13 cellular contexts compared by ENCODE assay signal in the genomic region with DNA sequence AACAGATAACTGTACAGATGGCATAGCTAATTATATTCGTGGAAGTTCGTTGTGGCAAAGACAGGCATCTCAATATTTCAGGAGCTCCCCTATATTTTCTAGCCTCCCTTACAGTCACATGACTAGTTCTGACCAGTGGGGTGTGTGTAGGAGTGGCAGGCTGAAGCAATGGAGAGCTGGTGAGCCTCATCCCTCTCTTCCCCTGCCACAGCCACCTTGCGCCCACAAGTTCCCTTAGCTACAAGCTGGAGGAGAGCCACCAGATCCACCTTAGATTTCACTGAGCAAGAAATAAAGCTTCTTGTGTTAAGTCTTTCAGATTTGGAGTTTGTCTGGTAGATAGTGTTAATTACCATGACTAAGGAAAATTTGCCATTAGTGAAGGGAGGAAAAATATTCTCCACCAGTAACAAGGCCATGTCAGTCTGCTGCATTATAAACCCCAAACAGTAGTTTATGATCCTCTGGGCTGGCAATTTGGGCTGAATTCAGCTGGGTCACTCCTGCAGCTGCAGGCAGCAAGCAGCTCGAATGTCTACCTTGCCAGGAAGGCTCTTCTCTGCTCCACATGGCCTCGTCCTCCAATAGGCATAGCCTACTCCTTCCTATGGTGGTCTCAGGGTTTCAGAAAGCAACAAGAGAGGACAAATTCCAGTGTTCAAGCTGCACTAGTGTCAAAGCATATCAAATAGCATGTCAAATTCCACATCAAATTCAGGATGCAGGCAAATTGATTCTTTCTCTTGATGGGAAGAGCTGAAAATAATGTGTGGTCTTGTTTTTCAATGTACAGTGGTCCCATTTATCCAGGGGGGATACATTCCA. TPM values are rescaled to one million over a fixed set of nuclear protein-coding genes. Genes with fewer than 3 reads are reported as not detected.
DNase-seq lines count a peak whose midpoint lies in the region; ATAC-seq, FAIRE-seq and TF ChIP-seq lines count a peak whose summit lies in the region.
"Had no signal": no experiment of that assay in that cellular context is flagged by ENCODE, and none has a peak within 500 bp of the region (broad histone marks: within the 10 kb centered on the region; RNA-seq: fewer than 3 reads in every experiment).

No MANE protein-coding gene starts in this region.

- no peak for FAIRE-seq in H1 (lab: Jason Lieb, UNC)

- TF ChIP-seq RAD21 in H1 (IDR thresholded peaks at IDR 0.05 in 1 of 2, conservative IDR thresholded peaks at IDR 0.05 in 1 of 2; ENCODE audit: low read depth in 2 of 2, low read length in 2 of 2), result no peak

- H3K14ac ChIP-seq in H1 (ENCODE audit: insufficient read length), result no peak overlapping the region

- H4K91ac ChIP-seq in H1 (replicated peaks; ENCODE audit: insufficient read length, low read length), result peak overlapping the region; percentile 45

- peaks cover 11% of the 10 kb centered on the region; the same call in 1 of the 2 replicates for H3K9me3 ChIP-seq in OCI-LY7 (ENCODE audit: low read length)
- H3K9me3 ChIP-seq in H1 (ENCODE audit: insufficient read depth in 2 of 2, low read depth in 1 of 2, low read length in 1 of 2), result peaks cover 0 to 5% of the 10 kb centered on the region in 2 experiments; a peak in 3 of 4 replicates
- H3K9me3 ChIP-seq: BE2C had no signal

- H3K9me3 Mint-ChIP-seq in activated CD8-positive, alpha-beta memory T cell treated with anti-CD3 and anti-CD28 coated beads, Interleukin-2, amount 10 ng/mL, durations not matched to agents 7 days and 5 days (ENCODE audit: low read depth), result no peaks in the 10 kb centered on the region

- H2BK120ac ChIP-seq in H1 (replicated peaks; ENCODE audit: low read depth, low read length), result no peak overlapping the region

- peak overlapping the region; percentile 87 for H3K27ac ChIP-seq in OCI-LY7 (ENCODE audit: low read depth, low read length, poor library complexity, severe bottlenecking)
- H3K27ac ChIP-seq in H1 (ENCODE audit: low read depth, low read length), result no peak overlapping the region
- peak overlapping the region; percentile 28 for H3K27ac ChIP-seq in temporal lobe (ENCODE audit: low read depth, low read length)
- H3K27ac ChIP-seq: HL-60 had no signal

- no peaks in the 10 kb centered on the region for H3K27me3 Mint-ChIP-seq in activated CD8-positive, alpha-beta memory T cell treated with anti-CD3 and anti-CD28 coated beads, Interleukin-2, amount 10 ng/mL, durations not matched to agents 7 days and 5 days
- H3K27me3 Mint-ChIP-seq: activated CD4-positive, alpha-beta T cell treated with anti-CD3 and anti-CD28 coated beads, Interleukin-2, amount 10 ng/mL, durations not matched to agents 7 days and 5 days; activated naive CD8-positive, alpha-beta T cell had no signal

- H4K20me1 ChIP-seq in OCI-LY7 (ENCODE audit: insufficient read depth, low read length), result no peaks in the 10 kb centered on the region
- no peaks in the 10 kb centered on the region for H4K20me1 ChIP-seq in H1 (replicated peaks in 1 of 2; ENCODE audit: control insufficient read depth in 1 of 2, insufficient read depth in 2 of 2, low read length in 2 of 2)

- H3K36me3 Mint-ChIP-seq in activated CD8-positive, alpha-beta memory T cell treated with anti-CD3 and anti-CD28 coated beads, Interleukin-2, amount 10 ng/mL, durations not matched to agents 7 days and 5 days, result peaks cover 14% of the 10 kb centered on the region

- H3K79me2 ChIP-seq in OCI-LY7 (ENCODE audit: insufficient read depth, low read depth, low read length), result no peaks in the 10 kb centered on the region
- H3K79me2 ChIP-seq in H1 (ENCODE audit: control insufficient read depth in 1 of 2, insufficient read depth in 2 of 2, low read length in 2 of 2), result no peaks in the 10 kb centered on the region

- H2BK20ac ChIP-seq in H1 (ENCODE audit: low read length), result peak overlapping the region; percentile 36; the same call in 1 of the 2 replicates

- no peak for TF ChIP-seq EP300 in H1 (IDR thresholded peaks at IDR 0.05; ENCODE audit: borderline replicate concordance in 1 of 2, low read depth in 2 of 2, low read length in 2 of 2)

- no peak for TF ChIP-seq CTCF in OCI-LY7 (conservative IDR thresholded peaks at IDR 0.05; ENCODE audit: low read length)
- no peak for TF ChIP-seq CTCF in H1 (IDR thresholded peaks at IDR 0.05; ENCODE audit: control extremely low read depth in 1 of 3, insufficient read depth in 1 of 3, low read depth in 1 of 3, low read length in 3 of 3)

- no peak overlapping the region for H3K56ac ChIP-seq in H1 (replicated peaks; ENCODE audit: insufficient read length, low read depth, low read length)

- no peak overlapping the region for H4K8ac ChIP-seq in H1 (ENCODE audit: extremely low read depth, insufficient read depth, low read length)

- H3K23me2 ChIP-seq in H1 (ENCODE audit: low read depth, low read length), result no peaks in the 10 kb centered on the region

- H3K9me2 ChIP-seq in OCI-LY7 (ENCODE audit: insufficient read depth, low read length), result no peaks in the 10 kb centered on the region

- H4K5ac ChIP-seq in H1 (ENCODE audit: insufficient read length, low read depth, low read length), result peak overlapping the region; percentile 75

- TF ChIP-seq POLR2A in H1 (IDR thresholded peaks at IDR 0.05; ENCODE audit: control extremely low read depth in 1 of 2, low read depth in 2 of 2, low read length in 2 of 2), result no peak

- H3K4me1 ChIP-seq in OCI-LY7 (ENCODE audit: insufficient read depth, low read length, poor library complexity, severe bottlenecking) (peaks cover 40% of the 10 kb centered on the region), H1 (replicated peaks in 1 of 4; ENCODE audit: control insufficient read depth in 3 of 4, insufficient read depth in 4 of 4, low read length in 3 of 4) (peaks cover 3 to 7% (median 4%) of the 10 kb centered on the region in 4 experiments; a peak in 4 of 7 replicates)
- H3K4me1 ChIP-seq: BE2C had no signal

- no TSS peak for BruUV-seq in OCI-LY7 (replicated peaks; lab: Mats Ljungman, UMichigan)

- H3K79me1 ChIP-seq in H1 (ENCODE audit: low read depth, low read length), result no peaks in the 10 kb centered on the region

- H3K4me2 ChIP-seq in OCI-LY7 (ENCODE audit: low read length), result peak overlapping the region; percentile 28
- 0 out of 4 replicates have a peak overlapping the region, but pooled peaks of 1 of the 2 experiments have one; percentile 24 for H3K4me2 ChIP-seq in H1 (ENCODE audit: insufficient read depth in 1 of 2, low read depth in 2 of 2, low read length in 2 of 2)

- 84% methylated on average over 5 of the region's 5 CpGs; no CpG with 5 or more reads in 1 of the 2 experiments for WGBS in H1 (ENCODE audit: extremely low coverage in 1 of 2, insufficient coverage in 1 of 2, insufficient read length in 1 of 2, insufficient replicate concordance in 2 of 2, low coverage in 1 of 2, low lambda C conversion rate in 2 of 2, missing lambda C conversion rate in 1 of 2), 2 experiments

- H2BK15ac ChIP-seq in H1 (ENCODE audit: low read length), result 0 out of 2 replicates have a peak overlapping the region, but pooled peaks have one; percentile 62

- H3K27me3 ChIP-seq in H1 (replicated peaks in 1 of 4; ENCODE audit: control insufficient read depth in 3 of 4, extremely low read depth in 1 of 4, insufficient read depth in 3 of 4, low read length in 3 of 4), result no peaks in the 10 kb centered on the region
- H3K27me3 ChIP-seq: BE2C had no signal

- CTCF ChIA-PET in activated CD8-positive, alpha-beta memory T cell treated with anti-CD3 and anti-CD28 coated beads, Interleukin-2, amount 10 ng/mL, durations not matched to agents 7 days and 5 days (lab: Charles Lee), result interaction anchor here (0.7 to 0.8 kb wide), 2 partner anchors 9 to 20 kb away, joined by 3 to 4 read pairs; a partner anchor contains a TSS
- CTCF ChIA-PET in OCI-LY7 (lab: Charles Lee; ENCODE audit: unreplicated experiment), result interaction anchor here (0.6 to 1.5 kb wide), 4 partner anchors 18 to 112 kb away, joined by 3 to 5 read pairs (median 4); no protein-coding TSS in a partner anchor
- CTCF ChIA-PET in H1 (lab: Charles Lee; ENCODE audit: partially characterized antibody), result interaction anchor here (0.6 to 2.7 kb wide), 5 partner anchors 14 to 55 kb away, joined by 3 to 9 read pairs (median 3); no protein-coding TSS in a partner anchor

- H3K23ac ChIP-seq in H1 (ENCODE audit: insufficient read length), result no peak overlapping the region

- DNase-seq in activated CD8-positive, alpha-beta memory T cell treated with anti-CD3 and anti-CD28 coated beads, Interleukin-2, amount 10 ng/mL, durations not matched to agents 7 days and 5 days, result no peak
- DNase-seq in activated CD8-positive, alpha-beta memory T cell treated with anti-CD3 and anti-CD28 coated beads, Interleukin-2, amount 50 U/mL, for 4 hours, result no peak
- DNase-seq in OCI-LY7 (ENCODE audit: low spot score), result peak; percentile 46
- no peak for DNase-seq in H1 (ENCODE audit: low read depth in 1 of 2, low spot score in 2 of 2)
- no peak for DNase-seq in NCI-H128 (lab: John Stamatoyannopoulos, UW; ENCODE audit: unreplicated experiment)
- DNase-seq: activated CD4-positive, alpha-beta T cell treated with anti-CD3 and anti-CD28 coated beads, Interleukin-2, amount 10 ng/mL, durations not matched to agents 7 days and 5 days; BE2C; NCI-H146 had no signal

- no peak overlapping the region for H3K4me3 ChIP-seq in OCI-LY7 (ENCODE audit: low read depth, low read length, poor library complexity, severe bottlenecking)
- H3K4me3 ChIP-seq in H1 (ENCODE audit: extremely low read depth in 1 of 4, insufficient read depth in 2 of 4, low read depth in 3 of 4, low read length in 4 of 4), result no peak overlapping the region

- H3K18ac ChIP-seq in H1 (ENCODE audit: extremely low read depth, low read length), result peak overlapping the region; percentile 33; the same call in 1 of the 2 replicates

- no peak overlapping the region for H3K4ac ChIP-seq in H1 (replicated peaks; ENCODE audit: insufficient read length, low read depth, low read length)

- peak overlapping the region; percentile 77 for H2BK12ac ChIP-seq in H1 (ENCODE audit: low read depth, low read length)

- H2AFZ ChIP-seq in OCI-LY7 (ENCODE audit: low read length) (peak overlapping the region; percentile 82), H1 (ENCODE audit: low read length) (peak overlapping the region; percentile 28)

- ATAC-seq in activated CD8-positive, alpha-beta memory T cell treated with anti-CD3 and anti-CD28 coated beads, Interleukin-2, amount 10 ng/mL, durations not matched to agents 7 days and 5 days, result peak; percentile 45
- ATAC-seq in GM19328 (IDR thresholded peaks at IDR 0.05; ENCODE audit: unreplicated experiment) (no peak), HG02763 (IDR thresholded peaks at IDR 0.05; ENCODE audit: unreplicated experiment) (no peak)

- peaks cover 21% of the 10 kb centered on the region for H3K4me1 Mint-ChIP-seq in activated CD8-positive, alpha-beta memory T cell treated with anti-CD3 and anti-CD28 coated beads, Interleukin-2, amount 10 ng/mL, durations not matched to agents 7 days and 5 days

- H3K36me3 ChIP-seq in OCI-LY7 (ENCODE audit: insufficient read depth, low read length) (peaks cover 32% of the 10 kb centered on the region), H1 (ENCODE audit: control insufficient read depth in 2 of 4, insufficient read depth in 4 of 4, low read length in 3 of 4) (peaks cover 0 to 9% (median 0%) of the 10 kb centered on the region in 4 experiments; a peak in 3 of 8 replicates)
- H3K36me3 ChIP-seq: BE2C had no signal

- POLR2A ChIA-PET in OCI-LY7 (lab: Charles Lee) (interaction anchor here (0.5 to 3.0 kb wide), 11 partner anchors 8 to 176 kb away, joined by 3 to 18 read pairs (median 6); a partner anchor contains a TSS), H1 (lab: Charles Lee; ENCODE audit: partially characterized antibody) (interaction anchor here (0.8 to 11.8 kb wide), 10 partner anchors 9 to 184 kb away, joined by 3 to 263 read pairs (median 3); a partner anchor contains a TSS)

- no peak overlapping the region for H3K27ac Mint-ChIP-seq in activated CD8-positive, alpha-beta memory T cell treated with anti-CD3 and anti-CD28 coated beads, Interleukin-2, amount 10 ng/mL, durations not matched to agents 7 days and 5 days
- H3K27ac Mint-ChIP-seq: activated CD4-positive, alpha-beta T cell treated with anti-CD3 and anti-CD28 coated beads, Interleukin-2, amount 10 ng/mL, durations not matched to agents 7 days and 5 days; activated naive CD8-positive, alpha-beta T cell had no signal

- H3K4me3 Mint-ChIP-seq in activated CD8-positive, alpha-beta memory T cell treated with anti-CD3 and anti-CD28 coated beads, Interleukin-2, amount 10 ng/mL, durations not matched to agents 7 days and 5 days, result no peak overlapping the region
- H3K4me3 Mint-ChIP-seq: activated CD4-positive, alpha-beta T cell treated with anti-CD3 and anti-CD28 coated beads, Interleukin-2, amount 10 ng/mL, durations not matched to agents 7 days and 5 days; activated naive CD8-positive, alpha-beta T cell had no signal

- H2BK5ac ChIP-seq in H1 (ENCODE audit: low read depth, low read length), result no peak overlapping the region

- no peak overlapping the region for H2AK5ac ChIP-seq in H1 (ENCODE audit: low read depth, low read length)

- H3K9ac ChIP-seq in H1 (replicated peaks in 1 of 4; ENCODE audit: extremely low read depth in 1 of 4, low read depth in 3 of 4, low read length in 3 of 4), result no peak overlapping the region

- intact Hi-C loops in OCI-LY7 (cut with micrococcal nuclease; ENCODE audit: unreplicated experiment), result no loop called here

RNA-seq across cellular contexts. Expression of a gene that starts 7.4 kb away (rescaled TPM):
- total RNA-seq in activated CD8-positive, alpha-beta memory T cell treated with anti-CD3 and anti-CD28 coated beads, Interleukin-2, amount 10 ng/mL, durations not matched to agents 7 days and 5 days, result 100 to 1,000 TPM; 114 to 173 TPM
- total RNA-seq in OCI-LY7 (2014; rRNA removed; shearing (Covaris generic)), result 61.8 and 82.9 TPM in 2 replicates
- total RNA-seq in OCI-LY7 (2022) (140 and 151 TPM in 2 replicates), temporal lobe (17.5 TPM)
- total RNA-seq in H1 (2021; fragmentation: NEBNext Ultra II Directional; extraction: Animal tissue kit (Norgen Biotek cat#: 25700)), result 48.7 and 54.7 TPM in 2 replicates
- polyA plus RNA-seq in H1 (2011; rRNA removed), result 43.1 and 60.1 TPM in 2 replicates
- 42.6 TPM for polyA plus RNA-seq in H1 (2011; cell fraction: cytosol; rRNA removed)
- 121 TPM for polyA plus RNA-seq in H1 (2011; cell fraction: nucleus; rRNA removed)
- 61.2 to 71.1 TPM (median 65.0 TPM) in 4 replicates for polyA plus RNA-seq in H1 (2012, experiment 1 of 2)
- polyA plus RNA-seq in H1 (2012, experiment 2 of 2), result 49.7 TPM
- 42.6 TPM for polyA plus RNA-seq in H1 (2013, experiment 1 of 2)
- polyA plus RNA-seq in H1 (2013, experiment 2 of 2), result 41.0 TPM
- 25.1 and 25.9 TPM in 2 replicates for polyA minus RNA-seq in H1 (2011; rRNA and poly(A)+ RNA removed)
- polyA minus RNA-seq in H1 (2011; cell fraction: cytosol; rRNA and poly(A)+ RNA removed), result 20.8 TPM
- 32.7 TPM for polyA minus RNA-seq in H1 (2011; cell fraction: nucleus; rRNA and poly(A)+ RNA removed)

RNA-seq across cellular contexts. Expression of a gene that starts 20.1 kb away (rescaled TPM):
- 10 to 100 TPM; 22.4 to 25.4 TPM for total RNA-seq in activated CD8-positive, alpha-beta memory T cell treated with anti-CD3 and anti-CD28 coated beads, Interleukin-2, amount 10 ng/mL, durations not matched to agents 7 days and 5 days
- total RNA-seq in OCI-LY7 (2014; rRNA removed; shearing (Covaris generic)), result 87.2 and 114 TPM in 2 replicates
- total RNA-seq in OCI-LY7 (2022) (92.7 and 111 TPM in 2 replicates), temporal lobe (10.3 TPM)
- 9.0 and 10.1 TPM in 2 replicates for total RNA-seq in H1 (2021; fragmentation: NEBNext Ultra II Directional; extraction: Animal tissue kit (Norgen Biotek cat#: 25700))
- 17.1 and 30.0 TPM in 2 replicates for polyA plus RNA-seq in H1 (2011; rRNA removed)
- 20.6 TPM for polyA plus RNA-seq in H1 (2011; cell fraction: cytosol; rRNA removed)
- 22.8 TPM for polyA plus RNA-seq in H1 (2011; cell fraction: nucleus; rRNA removed)
- 4.7 to 10.2 TPM (median 8.5 TPM) in 4 replicates for polyA plus RNA-seq in H1 (2012, experiment 1 of 2)
- 11.2 TPM for polyA plus RNA-seq in H1 (2012, experiment 2 of 2)
- 8.1 TPM for polyA plus RNA-seq in H1 (2013, experiment 1 of 2)
- 8.1 TPM for polyA plus RNA-seq in H1 (2013, experiment 2 of 2)
- polyA minus RNA-seq in H1 (2011; rRNA and poly(A)+ RNA removed), result 10.1 and 14.9 TPM in 2 replicates
- polyA minus RNA-seq in H1 (2011; cell fraction: cytosol; rRNA and poly(A)+ RNA removed), result 11.1 TPM
- 7.7 TPM for polyA minus RNA-seq in H1 (2011; cell fraction: nucleus; rRNA and poly(A)+ RNA removed)

RNA-seq across cellular contexts. Expression of a gene that starts 53.8 kb away (rescaled TPM):
- total RNA-seq in activated CD8-positive, alpha-beta memory T cell treated with anti-CD3 and anti-CD28 coated beads, Interleukin-2, amount 10 ng/mL, durations not matched to agents 7 days and 5 days, result 1 to 10 TPM; 2.9 to 5.0 TPM
- total RNA-seq in OCI-LY7 (2014; rRNA removed; shearing (Covaris generic)), result 0.32 and 0.49 TPM in 2 replicates
- total RNA-seq in OCI-LY7 (2022), result 0.66 and 0.86 TPM in 2 replicates
- total RNA-seq in H1 (2021; fragmentation: NEBNext Ultra II Directional; extraction: Animal tissue kit (Norgen Biotek cat#: 25700)), result 15.0 and 19.4 TPM in 2 replicates
- polyA plus RNA-seq in H1 (2011; rRNA removed), result 33.3 and 41.9 TPM in 2 replicates
- 25.4 TPM for polyA plus RNA-seq in H1 (2011; cell fraction: cytosol; rRNA removed)
- 20.5 TPM for polyA plus RNA-seq in H1 (2011; cell fraction: nucleus; rRNA removed)
- polyA plus RNA-seq in H1 (2012, experiment 1 of 2), result 17.4 to 24.3 TPM (median 23.5 TPM) in 4 replicates
- 23.4 TPM for polyA plus RNA-seq in H1 (2012, experiment 2 of 2)
- 19.3 TPM for polyA plus RNA-seq in H1 (2013, experiment 1 of 2)
- 21.8 TPM for polyA plus RNA-seq in H1 (2013, experiment 2 of 2)
- 11.8 and 15.0 TPM in 2 replicates for polyA minus RNA-seq in H1 (2011; rRNA and poly(A)+ RNA removed)
- polyA minus RNA-seq in H1 (2011; cell fraction: cytosol; rRNA and poly(A)+ RNA removed), result 16.5 TPM
- 8.1 TPM for polyA minus RNA-seq in H1 (2011; cell fraction: nucleus; rRNA and poly(A)+ RNA removed)
- 32.7 TPM for total RNA-seq in temporal lobe
